25 cellular contexts compared by ENCODE assay signal in the genomic region with DNA sequence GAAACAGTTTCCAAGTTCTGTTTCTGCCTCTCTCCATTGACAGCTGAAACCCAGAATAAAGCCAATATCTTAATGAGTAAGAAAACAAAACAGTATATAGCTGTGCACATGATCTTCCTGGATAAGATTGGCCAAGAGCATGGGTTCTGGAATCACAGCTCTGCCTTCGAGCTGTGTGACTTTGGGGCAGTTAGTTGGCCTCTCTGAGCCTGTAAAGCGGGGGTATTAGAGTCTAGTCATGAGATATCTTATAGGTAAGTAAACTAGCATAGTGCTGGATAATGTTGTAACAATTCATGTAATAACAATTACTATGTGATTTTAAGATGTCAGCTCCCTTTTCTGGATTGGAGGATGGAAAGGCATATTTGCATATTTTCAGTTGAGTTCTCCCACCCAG.
"Had no signal": no experiment of that assay in that cellular context is flagged by ENCODE, and none has a peak within 500 bp of the region (broad histone marks: within the 10 kb centered on the region; RNA-seq: fewer than 3 reads in every experiment).

No MANE protein-coding gene starts in this region.

- H3K27me3 ChIP-seq: heart left ventricle, neutrophil, ovary, right atrium auricular region, right lobe of liver, suprapubic skin, tibial artery, upper lobe of right lung had no signal

- H3K4me3 Mint-ChIP-seq: naive B cell; nephron; neural crest cell; stimulated activated naive CD8-positive, alpha-beta T cell treated with anti-CD3 and anti-CD28 coated beads, Interleukin-15, Interleukin-2, amounts not matched to agents 100 ng/mL and 50 ng/mL, for 24 hours had no signal

- H3K4me1 ChIP-seq: left ventricle myocardium inferior, right atrium auricular region, tibial artery had no signal

- H3K27ac ChIP-seq: heart left ventricle, left ventricle myocardium inferior, neutrophil, ovary, right atrium auricular region, right lobe of liver, suprapubic skin, thoracic aorta, tibial artery, upper lobe of right lung had no signal

- H3K9me3 ChIP-seq: heart left ventricle, left ventricle myocardium inferior, neutrophil, ovary, right atrium auricular region, right lobe of liver, suprapubic skin, thoracic aorta, tibial artery, upper lobe of right lung had no signal

- DNase-seq: heart left ventricle; hypothalamus; islet precursor cell; left ventricle myocardium inferior; naive B cell; occipital lobe; ovary; right lobe of liver; stimulated activated CD4-positive, alpha-beta T cell treated with anti-CD3 and anti-CD28 coated beads, Interleukin-1b, Interleukin-23, amount 100 ng/mL, for 48 hours; stimulated activated CD4-positive, alpha-beta T cell treated with anti-CD3 and anti-CD28 coated beads, Interleukin-2, amount 100 ng/mL, for 48 hours; stimulated activated CD4-positive, alpha-beta T cell treated with anti-CD3 and anti-CD28 coated beads, Interleukin-4, amount 100 ng/mL, for 4 hours; stimulated activated naive CD4-positive, alpha-beta T cell; tibial artery; trophoblast cell; upper lobe of right lung had no signal

- ATAC-seq: heart left ventricle had no signal

- H3K4me3 ChIP-seq: heart left ventricle, left ventricle myocardium inferior, lung, ovary, right atrium auricular region, right lobe of liver, smooth muscle cell, suprapubic skin, thoracic aorta, tibial artery, upper lobe of right lung had no signal

- H3K27me3 Mint-ChIP-seq: naive B cell, progenitor cell of endocrine pancreas had no signal

- H3K4me2 ChIP-seq: smooth muscle cell had no signal

- H3K36me3 ChIP-seq: left ventricle myocardium inferior, neutrophil, ovary, right atrium auricular region, right lobe of liver, suprapubic skin, thoracic aorta, tibial artery, upper lobe of right lung had no signal

- H3K9me3 Mint-ChIP-seq: nephron; neural crest cell; stimulated activated naive CD8-positive, alpha-beta T cell treated with anti-CD3 and anti-CD28 coated beads, Interleukin-15, Interleukin-2, amounts not matched to agents 100 ng/mL and 50 ng/mL, for 24 hours had no signal

- H3K27ac Mint-ChIP-seq: naive B cell; nephron; progenitor cell of endocrine pancreas; stimulated activated naive CD8-positive, alpha-beta T cell treated with anti-CD3 and anti-CD28 coated beads, Interleukin-15, Interleukin-2, amounts not matched to agents 100 ng/mL and 50 ng/mL, for 24 hours had no signal
